ENCODE assay signal across 11 cellular contexts in genomic region chr6:32186496-32186840, GRCh38. TPM values are rescaled to one million over a fixed set of nuclear protein-coding genes. Genes with fewer than 3 reads are reported as not detected.
DNase-seq lines count a peak whose midpoint lies in the region; ATAC-seq, FAIRE-seq and TF ChIP-seq lines count a peak whose summit lies in the region.
"Had no signal": no experiment of that assay in that cellular context is flagged by ENCODE, and none has a peak within 500 bp of the region (broad histone marks: within the 10 kb centered on the region; RNA-seq: fewer than 3 reads in every experiment).

No MANE protein-coding gene starts in this region.

- H3K4me3 ChIP-seq in kidney (ENCODE audit: low read length in 2 of 2): no peak overlapping the region
- H3K4me3 ChIP-seq in stomach: no peak overlapping the region

- no peak for TF ChIP-seq EP300 in stomach (IDR thresholded peaks at IDR 0.05)

- no peaks in the 10 kb centered on the region for H3K27me3 ChIP-seq in stomach

- H3K4me1 ChIP-seq in kidney (ENCODE audit: control insufficient read depth in 1 of 2, insufficient read depth in 1 of 2, low read depth in 1 of 2, low read length in 2 of 2): peaks cover 8 to 23% of the 10 kb centered on the region in 2 donors
- H3K4me1 ChIP-seq in stomach: peaks cover 39 to 82% (median 68%) of the 10 kb centered on the region in 4 donors

- H3K27me3 Mint-ChIP-seq in T-helper 1 cell treated with Interleukin-12 subunit alpha and Interleukin-12 subunit beta and Interleukin-4 antibody, amounts not matched to agents 30 μg/mL and 1 μg/mL, for 36 hours (ENCODE audit: low read depth): no peaks in the 10 kb centered on the region
- no peaks in the 10 kb centered on the region for H3K27me3 Mint-ChIP-seq in activated CD8-positive, alpha-beta T cell treated with anti-CD3 and anti-CD28 coated beads for 36 hours

- POLR2A ChIA-PET in activated CD8-positive, alpha-beta T cell treated with anti-CD3 and anti-CD28 coated beads for 36 hours (lab: Charles Lee): interaction anchor here (1.5 to 7.2 kb wide), 2 partner anchors 8 to 9 kb away, joined by 4 to 72 read pairs; partner anchors contain the start of genes AGPAT1 and RNF5

- ATAC-seq in activated CD8-positive, alpha-beta T cell treated with anti-CD3 and anti-CD28 coated beads for 36 hours: no peak

- FAIRE-seq in kidney (lab: Jason Lieb, UNC): no peak

- H3K4me1 Mint-ChIP-seq in T-helper 1 cell treated with Interleukin-12 subunit alpha and Interleukin-12 subunit beta and Interleukin-4 antibody, amounts not matched to agents 30 μg/mL and 1 μg/mL, for 36 hours (ENCODE audit: low read depth): peaks cover 28% of the 10 kb centered on the region
- H3K4me1 Mint-ChIP-seq in activated CD8-positive, alpha-beta T cell treated with anti-CD3 and anti-CD28 coated beads for 36 hours (ENCODE audit: low read depth): peaks cover 50% of the 10 kb centered on the region

- no peak overlapping the region for H3K9ac ChIP-seq in kidney (ENCODE audit: low read length in 2 of 2)

- no peaks in the 10 kb centered on the region for H3K9me3 Mint-ChIP-seq in T-helper 1 cell treated with Interleukin-12 subunit alpha and Interleukin-12 subunit beta and Interleukin-4 antibody, amounts not matched to agents 30 μg/mL and 1 μg/mL, for 36 hours
- no peaks in the 10 kb centered on the region for H3K9me3 Mint-ChIP-seq in activated CD8-positive, alpha-beta T cell treated with anti-CD3 and anti-CD28 coated beads for 36 hours
- H3K9me3 Mint-ChIP-seq: endodermal cell had no signal

- CTCF ChIA-PET in activated CD8-positive, alpha-beta T cell treated with anti-CD3 and anti-CD28 coated beads for 36 hours (lab: Charles Lee): no interaction called here

- peak overlapping the region; percentile 53 to 69 for H3K27ac ChIP-seq in kidney (ENCODE audit: low read depth in 2 of 2, low read length in 2 of 2)
- H3K27ac ChIP-seq in stomach: peak overlapping the region; percentile 23 to 100 (median 75)
- no peak overlapping the region for H3K27ac ChIP-seq in caudate nucleus (ENCODE audit: low read depth, low read length)

- DNase-seq in T-helper 1 cell: no peak
- no peak for DNase-seq in activated CD8-positive, alpha-beta T cell treated with anti-CD3 and anti-CD28 coated beads for 36 hours
- DNase-seq in kidney: peak; percentile 33
- no peak for DNase-seq in stomach
- DNase-seq in NCI-H2227 treated with DMSO at 0.1 percent for 48 hours (lab: John Stamatoyannopoulos, UW): no peak
- no peak for DNase-seq in NCI-H187 (lab: John Stamatoyannopoulos, UW)
- no peak for DNase-seq in caudate nucleus (lab: John Stamatoyannopoulos, UW)
- DNase-seq: endodermal cell; MM.1S; stimulated activated CD4-positive, alpha-beta T cell treated with anti-CD3 and anti-CD28 coated beads, Interleukin-2, amount 100 ng/mL, for 24 hours had no signal

- no peak for TF ChIP-seq POLR2A in stomach (IDR thresholded peaks at IDR 0.05)

- peaks cover 8 to 17% of the 10 kb centered on the region in 2 donors for H3K36me3 ChIP-seq in kidney (ENCODE audit: control insufficient read depth in 1 of 2, insufficient read depth in 2 of 2, low read length in 2 of 2)
- peaks cover 25 to 57% (median 48%) of the 10 kb centered on the region in 4 donors for H3K36me3 ChIP-seq in stomach

- intact Hi-C loops in activated CD8-positive, alpha-beta T cell treated with anti-CD3 and anti-CD28 coated beads for 36 hours (cut with micrococcal nuclease): no loop called here
- intact Hi-C loops in kidney (cut with DNase I) (no loop called here), stomach (cut with DNase I; ENCODE audit: low total_unique reads) (no loop called here)

- peaks cover 55% of the 10 kb centered on the region for H3K36me3 Mint-ChIP-seq in T-helper 1 cell treated with Interleukin-12 subunit alpha and Interleukin-12 subunit beta and Interleukin-4 antibody, amounts not matched to agents 30 μg/mL and 1 μg/mL, for 36 hours (ENCODE audit: low read depth)
- peaks cover 57% of the 10 kb centered on the region for H3K36me3 Mint-ChIP-seq in activated CD8-positive, alpha-beta T cell treated with anti-CD3 and anti-CD28 coated beads for 36 hours (ENCODE audit: low read depth)

- H3K9me3 ChIP-seq in kidney (ENCODE audit: control insufficient read depth in 1 of 2, low read length in 2 of 2) (no peaks in the 10 kb centered on the region), stomach (no peaks in the 10 kb centered on the region)

- 61 to 67% (median 64%) methylated on average over 6 of the region's 6 CpGs for WGBS in stomach, 5 donors

- no peak for TF ChIP-seq CTCF in activated CD8-positive, alpha-beta T cell treated with anti-CD3 and anti-CD28 coated beads for 36 hours (IDR thresholded peaks at IDR 0.05)
- no peak for TF ChIP-seq CTCF in kidney (IDR thresholded peaks at IDR 0.05; ENCODE audit: borderline replicate concordance, extremely low read depth, insufficient read depth)
- no peak for TF ChIP-seq CTCF in stomach (IDR thresholded peaks at IDR 0.05)

- peak overlapping the region; percentile 89 for H3K27ac Mint-ChIP-seq in T-helper 1 cell treated with Interleukin-12 subunit alpha and Interleukin-12 subunit beta and Interleukin-4 antibody, amounts not matched to agents 30 μg/mL and 1 μg/mL, for 36 hours
- peak overlapping the region; percentile 92 for H3K27ac Mint-ChIP-seq in activated CD8-positive, alpha-beta T cell treated with anti-CD3 and anti-CD28 coated beads for 36 hours

- peak overlapping the region; percentile 57 for H3K4me3 Mint-ChIP-seq in T-helper 1 cell treated with Interleukin-12 subunit alpha and Interleukin-12 subunit beta and Interleukin-4 antibody, amounts not matched to agents 30 μg/mL and 1 μg/mL, for 36 hours
- H3K4me3 Mint-ChIP-seq in activated CD8-positive, alpha-beta T cell treated with anti-CD3 and anti-CD28 coated beads for 36 hours: peak overlapping the region; percentile 95

RNA-seq across cellular contexts. Expression of gene AGER, which starts 2.4 kb away (rescaled TPM):
- total RNA-seq in activated CD8-positive, alpha-beta T cell treated with anti-CD3 and anti-CD28 coated beads for 36 hours: 10 to 100 TPM; 15.5 to 16.4 TPM
- total RNA-seq in kidney (13.0 TPM), stomach (10 to 100 TPM in 2 of 5 donors, 1 to 10 TPM in 2, under 1 TPM in 1; 0.87 to 35.6 (median 2.8) TPM)
- polyA plus RNA-seq in kidney (ENCODE audit: insufficient read depth, low read depth, low replicate concordance) (7.1 TPM), stomach (10 to 100 TPM; 13.0 to 18.0 (median 16.9) TPM)

RNA-seq across cellular contexts. Expression of gene PBX2, which starts 3.5 kb away (rescaled TPM):
- total RNA-seq in activated CD8-positive, alpha-beta T cell treated with anti-CD3 and anti-CD28 coated beads for 36 hours: 10 to 100 TPM; 59.6 to 64.2 TPM
- total RNA-seq in kidney: 87.3 TPM
- 34.6 TPM for polyA plus RNA-seq in kidney (ENCODE audit: insufficient read depth, low read depth, low replicate concordance)
- 10 to 100 TPM; 23.5 to 50.3 (median 42.0) TPM for total RNA-seq in stomach
- polyA plus RNA-seq in stomach: 10 to 100 TPM; 26.5 to 31.4 (median 28.0) TPM

RNA-seq across cellular contexts. Expression of gene GPSM3, which starts 6.0 kb away (rescaled TPM):
- 10 to 100 TPM; 67.8 to 68.7 TPM for total RNA-seq in activated CD8-positive, alpha-beta T cell treated with anti-CD3 and anti-CD28 coated beads for 36 hours
- total RNA-seq in kidney: 28.1 TPM
- polyA plus RNA-seq in kidney (ENCODE audit: insufficient read depth, low read depth, low replicate concordance): 6.2 TPM
- 10 to 100 TPM in 1 of 5 donors, 1 to 10 TPM in 1, not detected in 3; 3.1 to 41.0 TPM for total RNA-seq in stomach
- 10 to 100 TPM in 2 of 3 donors, 1 to 10 TPM in 1; 10.0 to 25.8 (median 23.9) TPM for polyA plus RNA-seq in stomach

RNA-seq across cellular contexts. Expression of gene RNF5, which starts 8.3 kb away (rescaled TPM):
- 10 to 100 TPM; 55.4 to 57.9 TPM for total RNA-seq in activated CD8-positive, alpha-beta T cell treated with anti-CD3 and anti-CD28 coated beads for 36 hours
- 74.1 TPM for total RNA-seq in kidney
- polyA plus RNA-seq in kidney (ENCODE audit: insufficient read depth, low read depth, low replicate concordance): 208 TPM
- total RNA-seq in stomach: 10 to 100 TPM; 22.6 to 71.4 (median 50.9) TPM
- 100 to 1,000 TPM in 1 of 3 donors, 10 to 100 TPM in 2; 92.5 to 107 (median 93.2) TPM for polyA plus RNA-seq in stomach

RNA-seq across cellular contexts. Expression of gene AGPAT1, which starts 10.6 kb away (rescaled TPM):
- 10 to 100 TPM; 24.6 to 28.7 TPM for total RNA-seq in activated CD8-positive, alpha-beta T cell treated with anti-CD3 and anti-CD28 coated beads for 36 hours
- 58.9 TPM for total RNA-seq in kidney
- 87.1 TPM for polyA plus RNA-seq in kidney (ENCODE audit: insufficient read depth, low read depth, low replicate concordance)
- 10 to 100 TPM in 4 of 5 donors, 1 to 10 TPM in 1; 7.3 to 52.6 (median 33.5) TPM for total RNA-seq in stomach
- polyA plus RNA-seq in stomach: 10 to 100 TPM; 31.3 to 41.9 (median 36.2) TPM
